Comparison of ENCODE assay signal across 24 cellular contexts in genomic region chr15:63524316-63525015, GRCh38. TPM values are rescaled to one million over a fixed set of nuclear protein-coding genes. Genes with fewer than 3 reads are reported as not detected.
DNase-seq lines count a peak whose midpoint lies in the region; ATAC-seq and TF ChIP-seq lines count a peak whose summit lies in the region.
"Had no signal": no experiment of that assay in that cellular context is flagged by ENCODE, and none has a peak within 500 bp of the region (broad histone marks: within the 10 kb centered on the region; RNA-seq: fewer than 3 reads in every experiment).

No MANE protein-coding gene starts in this region.

- no peak overlapping the region for H3K4me2 ChIP-seq in mammary epithelial cell (ENCODE audit: insufficient read depth, low read depth, low read length)
- H3K4me2 ChIP-seq: BLaER1, GM23338, PC-9 had no signal

- intact Hi-C loops in MCF 10A (cut with micrococcal nuclease) (no loop called here), mammary epithelial cell (cut with micrococcal nuclease) (no loop called here), adrenal gland (cut with DNase I) (no loop called here), aorta (cut with DNase I) (no loop called here)

- no peak overlapping the region for H2AFZ ChIP-seq in mammary epithelial cell (ENCODE audit: low read depth, low read length)
- H2AFZ ChIP-seq: GM23338, PC-9 had no signal

- TF ChIP-seq POLR2A in adrenal gland (IDR thresholded peaks at IDR 0.05) = no peak

- H3K4me3 Mint-ChIP-seq in MCF 10A (ENCODE audit: unreplicated experiment) = no peak overlapping the region
- H3K4me3 Mint-ChIP-seq in naive thymus-derived CD8-positive, alpha-beta T cell = peak overlapping the region in 9 of 10 donors; percentile 8 to 72 (median 46)
- H3K4me3 Mint-ChIP-seq: activated naive CD4-positive, alpha-beta T cell treated with anti-CD3 and anti-CD28 coated beads for 36 hours; GM23338; T-helper 1 cell treated with Interleukin-12 subunit alpha and Interleukin-12 subunit beta and Interleukin-4 antibody, amounts not matched to agents 30 μg/mL and 1 μg/mL, for 36 hours had no signal

- H4K20me1 ChIP-seq in mammary epithelial cell (ENCODE audit: insufficient read depth, low read length) = no peaks in the 10 kb centered on the region

- H3K27ac ChIP-seq in mammary epithelial cell (ENCODE audit: insufficient read depth, low read depth, low read length) (no peak overlapping the region), adrenal gland (peak overlapping the region in 3 of 5 donors; percentile 58 to 80 (median 67)), aorta (ENCODE audit: low read depth in 1 of 2, low read length in 2 of 2) (peak overlapping the region; percentile 67 to 91)
- H3K27ac ChIP-seq: BLaER1, left lung, PC-9, VCaP had no signal

- H3K36me3 ChIP-seq in mammary epithelial cell (ENCODE audit: insufficient read depth, low read length) (no peaks in the 10 kb centered on the region), adrenal gland (replicated peaks in 1 of 2) (no peaks in the 10 kb centered on the region), aorta (ENCODE audit: control insufficient read depth in 1 of 2, insufficient read depth in 2 of 2, low read length in 1 of 2) (no peaks in the 10 kb centered on the region)
- H3K36me3 ChIP-seq: left lung had no signal

- no peaks in the 10 kb centered on the region for H3K27me3 Mint-ChIP-seq in MCF 10A (ENCODE audit: insufficient read depth, unreplicated experiment)
- H3K27me3 Mint-ChIP-seq in naive thymus-derived CD8-positive, alpha-beta T cell = no peaks in the 10 kb centered on the region

- H3K9me3 ChIP-seq in mammary epithelial cell (replicated peaks; ENCODE audit: insufficient read depth, low read length) = no peaks in the 10 kb centered on the region
- no peaks in the 10 kb centered on the region for H3K9me3 ChIP-seq in adrenal gland (replicated peaks in 1 of 3)
- no peaks in the 10 kb centered on the region for H3K9me3 ChIP-seq in aorta (ENCODE audit: control insufficient read depth, low read length)
- H3K9me3 ChIP-seq: left lung, mucosa of descending colon had no signal

- H3K79me2 ChIP-seq in mammary epithelial cell (ENCODE audit: insufficient read depth, low read length) = peaks cover 97% of the 10 kb centered on the region

- CTCF ChIA-PET in MCF 10A (lab: Yijun Ruan, JAX) = interaction anchor here (0.9 to 2.0 kb wide), 2 partner anchors 37 to 75 kb away, joined by 3 to 7 read pairs; no protein-coding TSS in a partner anchor
- CTCF ChIA-PET in mammary epithelial cell (lab: Charles Lee; ENCODE audit: low non-redundant PET) = no interaction called here

- H3K27me3 ChIP-seq in mammary epithelial cell (ENCODE audit: insufficient read depth, low read length) (no peaks in the 10 kb centered on the region), adrenal gland (no peaks in the 10 kb centered on the region), aorta (ENCODE audit: control insufficient read depth in 1 of 2, insufficient read depth in 2 of 2, low read length in 1 of 2) (no peaks in the 10 kb centered on the region)
- H3K27me3 ChIP-seq: BLaER1, left lung had no signal

- peak overlapping the region; percentile 83 for H3K27ac Mint-ChIP-seq in MCF 10A (ENCODE audit: low read depth, unreplicated experiment)
- H3K27ac Mint-ChIP-seq in naive thymus-derived CD8-positive, alpha-beta T cell = peak overlapping the region in 7 of 10 donors; percentile 5 to 76 (median 33)
- H3K27ac Mint-ChIP-seq: activated naive CD4-positive, alpha-beta T cell treated with anti-CD3 and anti-CD28 coated beads for 36 hours; GM23338; T-helper 1 cell treated with Interleukin-12 subunit alpha and Interleukin-12 subunit beta and Interleukin-4 antibody, amounts not matched to agents 30 μg/mL and 1 μg/mL, for 36 hours had no signal

- H3K4me3 ChIP-seq in mammary epithelial cell (replicated peaks in 1 of 3; ENCODE audit: insufficient read depth in 1 of 3, low read depth in 2 of 3, low read length in 3 of 3) (no peak overlapping the region), adrenal gland (no peak overlapping the region), aorta (ENCODE audit: low read length in 2 of 2) (no peak overlapping the region)
- H3K4me3 ChIP-seq: BLaER1, GM23338, left lung, mucosa of descending colon, PC-9 had no signal

- no peak for TF ChIP-seq CTCF in MCF 10A (IDR thresholded peaks at IDR 0.05; ENCODE audit: unreplicated experiment)
- no peak for TF ChIP-seq CTCF in mammary epithelial cell (conservative IDR thresholded peaks at IDR 0.05 in 1 of 2, IDR thresholded peaks at IDR 0.05 in 1 of 2; ENCODE audit: extremely low read depth in 1 of 2, insufficient read depth in 1 of 2, low read depth in 1 of 2, low read length in 2 of 2)
- TF ChIP-seq CTCF in adrenal gland (IDR thresholded peaks at IDR 0.05) = no peak

- POLR2A ChIA-PET in MCF 10A (lab: Yijun Ruan, JAX) = interaction anchor here (0.8 to 14.2 kb wide), 6 partner anchors 10 to 144 kb away, joined by 3 to 366 read pairs (median 16); partner anchors contain the start of gene USP3
- POLR2A ChIA-PET in naive thymus-derived CD8-positive, alpha-beta T cell (lab: Charles Lee) = interaction anchor here (1.0 kb wide), 1 partner anchor 323 kb away, joined by 3 read pairs; no protein-coding TSS in a partner anchor

- peaks cover 48% of the 10 kb centered on the region for H3K4me1 Mint-ChIP-seq in MCF 10A (ENCODE audit: insufficient read depth, unreplicated experiment)
- peaks cover 42 to 98% (median 92%) of the 10 kb centered on the region in 4 donors for H3K4me1 Mint-ChIP-seq in naive thymus-derived CD8-positive, alpha-beta T cell

- peaks cover 4% of the 10 kb centered on the region for H3K36me3 Mint-ChIP-seq in MCF 10A (ENCODE audit: insufficient read depth, unreplicated experiment)
- peaks cover 0 to 5% (median 2%) of the 10 kb centered on the region in 3 donors for H3K36me3 Mint-ChIP-seq in naive thymus-derived CD8-positive, alpha-beta T cell

- dilution Hi-C loops in mammary epithelial cell (cut with HindIII; ENCODE audit: low sequenced_read_pairs) = no loop called here

- no peak overlapping the region for H3K9ac ChIP-seq in mammary epithelial cell (ENCODE audit: insufficient read depth, low read length)
- H3K9ac ChIP-seq: BLaER1 had no signal

- in situ Hi-C loops in mammary epithelial cell (cut with MboI; ENCODE audit: low sequenced_read_pairs in 2 of 2) = no loop called here

- DNase-seq in MCF 10A (ENCODE audit: unreplicated experiment) = no peak
- no peak for DNase-seq in mammary epithelial cell
- no peak for DNase-seq in adrenal gland
- no peak for DNase-seq in naive thymus-derived CD8-positive, alpha-beta T cell
- no peak for DNase-seq in aorta
- DNase-seq: activated CD4-positive, alpha-beta T cell treated with anti-CD3 and anti-CD28 coated beads, Interleukin-2, amount 50 U/mL, for 48 hours; activated naive CD4-positive, alpha-beta T cell treated with anti-CD3 and anti-CD28 coated beads for 36 hours; GDM1; glutamatergic neuron; KBM-7; left lung; mucosa of descending colon; MV-4-11; NCI-H187 treated with DMSO at 0.1 percent for 48 hours; NCI-H226; PC-9; stimulated activated CD4-positive, alpha-beta T cell treated with anti-CD3 and anti-CD28 coated beads, Interleukin-12 subunit alpha, Interleukin-12 subunit beta, amount 100 ng/mL, for 4 hours had no signal

- BruUV-seq in MCF 10A (replicated peaks; lab: Mats Ljungman, UMichigan) (no TSS peak), mammary epithelial cell (replicated peaks; lab: Mats Ljungman, UMichigan) (no TSS peak)

- H3K4me1 ChIP-seq in mammary epithelial cell (ENCODE audit: insufficient read depth, low read length) (peaks cover 30% of the 10 kb centered on the region), adrenal gland (replicated peaks in 1 of 2) (peaks cover 38 to 64% of the 10 kb centered on the region in 2 donors), aorta (ENCODE audit: control insufficient read depth in 1 of 2, insufficient read depth in 2 of 2, low read length in 2 of 2) (peaks cover 12% of the 10 kb centered on the region in 2 donors)
- H3K4me1 ChIP-seq: BLaER1 had no signal

- ATAC-seq in naive thymus-derived CD8-positive, alpha-beta T cell = no peak
- ATAC-seq in aorta (ENCODE audit: low FRiP score) (no peak), HG03432 (IDR thresholded peaks at IDR 0.05; ENCODE audit: unreplicated experiment) (no peak), HG03469 (IDR thresholded peaks at IDR 0.05; ENCODE audit: unreplicated experiment) (no peak), HG03442 (IDR thresholded peaks at IDR 0.05; ENCODE audit: unreplicated experiment) (no peak)
- ATAC-seq: GM23338, mucosa of descending colon had no signal

- WGBS in mammary epithelial cell (ENCODE audit: low coverage, missing lambda C conversion rate) = 98% methylated on average over 5 of the region's 5 CpGs
- 96 to 98% (median 97%) methylated on average over 5 of the region's 5 CpGs for WGBS in adrenal gland, 4 donors
- WGBS in aorta, 2 donors = 81 to 91% methylated on average over 5 of the region's 5 CpGs

- no peaks in the 10 kb centered on the region for H3K9me3 Mint-ChIP-seq in MCF 10A (ENCODE audit: unreplicated experiment)
- no peaks in the 10 kb centered on the region for H3K9me3 Mint-ChIP-seq in naive thymus-derived CD8-positive, alpha-beta T cell
- H3K9me3 Mint-ChIP-seq: activated naive CD4-positive, alpha-beta T cell treated with anti-CD3 and anti-CD28 coated beads for 36 hours; GM23338; T-helper 1 cell treated with Interleukin-12 subunit alpha and Interleukin-12 subunit beta and Interleukin-4 antibody, amounts not matched to agents 30 μg/mL and 1 μg/mL, for 36 hours had no signal

RNA-seq across cellular contexts. Expression of gene USP3, which starts 20.1 kb away (rescaled TPM):
- total RNA-seq in MCF 10A (2022) (59.0 and 70.2 TPM in 2 replicates), mammary epithelial cell (10 to 100 TPM; 26.3 to 30.6 TPM), adrenal gland (10 to 100 TPM; 26.4 to 49.2 (median 40.0) TPM), aorta (10 to 100 TPM; 46.9 to 60.0 TPM)
- polyA plus RNA-seq in mammary epithelial cell (13.6 TPM), adrenal gland (10 to 100 TPM; 23.0 to 30.5 (median 29.9) TPM), aorta (10 to 100 TPM; 16.3 to 28.9 TPM)
- 50.9 TPM for polyA minus RNA-seq in mammary epithelial cell
- 100 to 1,000 TPM; 128 to 136 TPM for total RNA-seq in naive thymus-derived CD8-positive, alpha-beta T cell
- 10 to 100 TPM; 31.6 to 42.9 (median 36.9) TPM for polyA plus RNA-seq in naive thymus-derived CD8-positive, alpha-beta T cell
